8 cellular contexts compared by ENCODE assay signal in the genomic region with DNA sequence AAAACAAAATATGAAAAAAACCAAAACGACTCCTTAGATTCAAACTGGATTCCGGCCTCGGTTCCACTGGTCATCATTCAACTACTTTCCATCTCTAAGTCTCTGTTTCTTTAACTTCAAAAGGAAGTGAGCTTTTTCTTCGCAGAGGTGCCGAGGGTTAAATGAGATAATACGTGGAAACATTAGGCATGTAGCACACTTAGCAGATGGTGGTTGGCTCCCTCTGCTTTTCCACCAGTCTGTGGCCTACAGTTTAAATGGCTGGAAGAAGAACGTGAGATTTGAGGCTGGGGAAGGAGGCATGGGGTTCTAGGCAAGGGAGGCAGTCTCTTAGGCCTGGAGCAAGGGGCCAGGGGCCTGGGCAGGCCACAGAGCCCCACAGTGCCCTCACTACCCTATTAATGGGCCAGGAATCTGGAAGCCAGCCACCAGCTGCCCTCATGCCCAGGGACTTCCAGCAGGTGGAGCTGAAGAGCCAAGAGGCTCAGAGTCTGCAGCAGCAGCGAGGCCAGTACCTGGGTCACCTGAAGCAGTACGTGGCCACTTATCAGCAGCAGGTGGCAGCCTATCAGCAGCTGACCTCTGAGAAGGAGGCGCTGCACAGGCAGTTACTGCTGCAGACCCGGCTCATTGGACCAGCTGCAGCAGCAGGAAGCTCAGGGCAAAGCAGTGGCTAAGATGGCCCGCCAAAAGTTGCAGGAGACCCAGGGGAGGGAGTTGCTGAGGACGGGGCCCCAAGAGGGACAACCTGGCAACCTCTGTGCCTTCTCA. TPM values are rescaled to one million over a fixed set of nuclear protein-coding genes. Genes with fewer than 3 reads are reported as not detected.
DNase-seq lines count a peak whose midpoint lies in the region; ATAC-seq and TF ChIP-seq lines count a peak whose summit lies in the region.
"Not testable (repeated sequence)": the region's sequence is repeated elsewhere in the genome, so short reads cannot be mapped to it uniquely, and the experiment has no call there.

No MANE protein-coding gene starts in this region.

- intact Hi-C loops in Calu3 (cut with micrococcal nuclease; ENCODE audit: unreplicated experiment): loop anchor here (1.0 to 5.0 kb wide), 3 partner anchors 186 to 594 kb away; no protein-coding TSS in a partner anchor
- intact Hi-C loops in left ventricle myocardium inferior (cut with micrococcal nuclease): not testable (repeated sequence)

- H3K4me1 Mint-ChIP-seq in Calu3 (ENCODE audit: low read depth, unreplicated experiment): peaks cover 11% of the 10 kb centered on the region
- H3K4me1 Mint-ChIP-seq in stimulated activated effector memory CD8-positive, alpha-beta T cell treated with anti-CD3 and anti-CD28 coated beads, Interleukin-12 subunit alpha, Interleukin-12 subunit beta, amount 100 ng/mL, for 72 hours: peaks cover 12% of the 10 kb centered on the region

- DNase-seq in Calu3 (peak; percentile 97), KBM-7 (peak; percentile 78), NCI-H748 treated with DMSO at 0.1 percent for 48 hours (lab: John Stamatoyannopoulos, UW) (peak; percentile 35), astrocyte of the hippocampus (ENCODE audit: low read depth, low spot score) (peak; percentile 76), left ventricle myocardium inferior (peak; percentile 62), omental fat pad (ENCODE audit: low spot score) (peak; percentile 75)
- DNase-seq in activated CD4-positive, CD25-positive, alpha-beta regulatory T cell treated with anti-CD3 and anti-CD28 coated beads, Interleukin-2, amount 50 U/mL, for 72 hours: peak; percentile 68
- DNase-seq in stimulated activated effector memory CD8-positive, alpha-beta T cell treated with anti-CD3 and anti-CD28 coated beads, Interleukin-12 subunit alpha, Interleukin-12 subunit beta, amount 100 ng/mL, for 72 hours (ENCODE audit: low spot score in 2 of 2): peak; percentile 78 to 90

- TF ChIP-seq CTCF in Calu3 (IDR thresholded peaks at IDR 0.05; ENCODE audit: unreplicated experiment) (peak; percentile 81), left ventricle myocardium inferior (IDR thresholded peaks at IDR 0.05; ENCODE audit: borderline replicate concordance) (peak; percentile 85)
- TF ChIP-seq CTCF in omental fat pad (IDR thresholded peaks at IDR 0.05): not testable (repeated sequence)

- CTCF ChIA-PET in Calu3 (lab: Charles Lee): interaction anchor here (0.6 to 2.8 kb wide), 26 partner anchors 10 to 979 kb away, joined by 3 to 17 read pairs (median 4); partner anchors contain the start of genes CIB1, GDPGP1, HDDC3 and IQGAP1

- peak overlapping the region; percentile 17 for H3K4me3 Mint-ChIP-seq in Calu3 (ENCODE audit: low read depth, unreplicated experiment)
- not testable (repeated sequence) for H3K4me3 Mint-ChIP-seq in stimulated activated effector memory CD8-positive, alpha-beta T cell treated with anti-CD3 and anti-CD28 coated beads, Interleukin-12 subunit alpha, Interleukin-12 subunit beta, amount 100 ng/mL, for 72 hours

- in situ Hi-C loops in KBM-7 (cut with MboI; ENCODE audit: low pct_unique_long_range_greater_than_20kb, low sequenced_read_pairs): not testable (repeated sequence)

- H3K27ac Mint-ChIP-seq in Calu3 (ENCODE audit: unreplicated experiment); stimulated activated effector memory CD8-positive, alpha-beta T cell treated with anti-CD3 and anti-CD28 coated beads, Interleukin-12 subunit alpha, Interleukin-12 subunit beta, amount 100 ng/mL, for 72 hours: not testable (repeated sequence)

- not testable (repeated sequence) for ATAC-seq in omental fat pad (ENCODE audit: low FRiP score)
- peak; percentile 42 for ATAC-seq in stimulated activated effector memory CD8-positive, alpha-beta T cell treated with anti-CD3 and anti-CD28 coated beads, Interleukin-12 subunit alpha, Interleukin-12 subunit beta, amount 100 ng/mL, for 72 hours

- H3K36me3 Mint-ChIP-seq in Calu3 (ENCODE audit: insufficient read depth, unreplicated experiment); stimulated activated effector memory CD8-positive, alpha-beta T cell treated with anti-CD3 and anti-CD28 coated beads, Interleukin-12 subunit alpha, Interleukin-12 subunit beta, amount 100 ng/mL, for 72 hours: not testable (repeated sequence)

- not testable (repeated sequence) for BruUV-seq in Calu3 (replicated peaks; lab: Mats Ljungman, UMichigan)

- H3K27me3 ChIP-seq in left ventricle myocardium inferior (ENCODE audit: low read depth): not testable (repeated sequence)

- H3K36me3 ChIP-seq in left ventricle myocardium inferior: not testable (repeated sequence)

- H3K4me1 ChIP-seq in left ventricle myocardium inferior: not testable (repeated sequence)

- not testable (repeated sequence) for H3K9me3 ChIP-seq in left ventricle myocardium inferior (replicated peaks)

- not testable (repeated sequence) for H3K9me3 Mint-ChIP-seq in Calu3 (ENCODE audit: low read depth, unreplicated experiment); stimulated activated effector memory CD8-positive, alpha-beta T cell treated with anti-CD3 and anti-CD28 coated beads, Interleukin-12 subunit alpha, Interleukin-12 subunit beta, amount 100 ng/mL, for 72 hours

- not testable (repeated sequence) for H3K27ac ChIP-seq in left ventricle myocardium inferior (replicated peaks)

- not testable (repeated sequence) for H3K4me3 ChIP-seq in left ventricle myocardium inferior

- not testable (repeated sequence) for H3K27me3 Mint-ChIP-seq in Calu3 (ENCODE audit: unreplicated experiment)

RNA-seq across cellular contexts. Expression of gene NGRN, which starts 27.8 kb away (rescaled TPM):
- total RNA-seq in Calu3 (2022) (110 and 114 TPM in 2 replicates), left ventricle myocardium inferior (120 TPM), omental fat pad (10 to 100 TPM; 55.5 to 81.7 (median 71.6) TPM)

RNA-seq across cellular contexts. Expression of gene TTLL13, which starts 43.9 kb away (rescaled TPM):
- total RNA-seq in Calu3 (2022) (0.29 and 0.71 TPM in 2 replicates), left ventricle myocardium inferior (0.19 TPM), omental fat pad (not detected)

RNA-seq across cellular contexts. Expression of gene ZNF774, which starts 58.9 kb away (rescaled TPM):
- 6.2 and 10.4 TPM in 2 replicates for total RNA-seq in Calu3 (2022)
- 4.7 TPM for total RNA-seq in left ventricle myocardium inferior
- 1 to 10 TPM in 2 of 4 donors, under 1 TPM in 2; 0.36 to 1.8 (median 1.1) TPM for total RNA-seq in omental fat pad

RNA-seq across cellular contexts. Expression of gene GDPGP1, which starts 59.2 kb away (rescaled TPM):
- total RNA-seq in Calu3 (2022): 17.5 and 20.3 TPM in 2 replicates
- total RNA-seq in left ventricle myocardium inferior: 15.5 TPM
- total RNA-seq in omental fat pad: 1 to 10 TPM; 4.2 to 8.0 (median 5.2) TPM

RNA-seq across cellular contexts. Expression of gene CIB1, which starts 59.5 kb away (rescaled TPM):
- total RNA-seq in Calu3 (2022): 82.8 and 86.7 TPM in 2 replicates
- 69.6 TPM for total RNA-seq in left ventricle myocardium inferior
- 10 to 100 TPM; 27.9 to 48.3 (median 34.5) TPM for total RNA-seq in omental fat pad

Comparison
In these comparisons a context has a peak if more than half of its experiments do, and no peak if none do; other contexts are left out.
1. DNase-seq: peak in every context shown above with its lines; median percentile 97 in Calu3; 84 in stimulated activated effector memory CD8-positive, alpha-beta T cell treated with anti-CD3 and anti-CD28 coated beads, Interleukin-12 subunit alpha, Interleukin-12 subunit beta, amount 100 ng/mL, for 72 hours; 78 in KBM-7; 76 in astrocyte of the hippocampus; 75 in omental fat pad; 68 in activated CD4-positive, CD25-positive, alpha-beta regulatory T cell treated with anti-CD3 and anti-CD28 coated beads, Interleukin-2, amount 50 U/mL, for 72 hours; 62 in left ventricle myocardium inferior; 35 in NCI-H748 treated with DMSO at 0.1 percent for 48 hours.